In the genomic region with DNA sequence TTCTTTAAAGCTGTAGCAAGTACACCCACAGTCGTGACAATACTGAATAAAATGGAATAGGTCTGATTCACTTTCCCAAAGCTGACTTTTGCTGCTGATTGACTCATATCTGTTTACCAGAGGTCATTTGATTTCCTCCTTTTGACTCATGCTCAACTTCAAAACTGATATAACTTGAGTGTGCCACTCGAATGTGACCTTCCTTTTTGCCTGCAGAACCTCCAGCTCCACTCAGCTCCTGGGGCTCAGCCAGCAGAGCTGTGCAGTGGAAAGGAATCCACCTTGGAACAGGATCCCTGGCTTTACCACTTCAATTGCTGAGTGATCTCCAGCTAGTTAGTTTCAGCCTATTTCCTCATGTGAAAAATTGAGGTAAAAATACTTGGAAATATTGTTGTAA, we compare ENCODE assay signal across 1 cellular context.
TF ChIP-seq lines count a peak whose summit lies in the region.

No MANE protein-coding gene starts in this region.

TF ChIP-seq in HCT116, 20 proteins besides CTCF, POLR2A, EP300 and RAD21 (continued from another document):
- TF ChIP-seq, protein P1, sequence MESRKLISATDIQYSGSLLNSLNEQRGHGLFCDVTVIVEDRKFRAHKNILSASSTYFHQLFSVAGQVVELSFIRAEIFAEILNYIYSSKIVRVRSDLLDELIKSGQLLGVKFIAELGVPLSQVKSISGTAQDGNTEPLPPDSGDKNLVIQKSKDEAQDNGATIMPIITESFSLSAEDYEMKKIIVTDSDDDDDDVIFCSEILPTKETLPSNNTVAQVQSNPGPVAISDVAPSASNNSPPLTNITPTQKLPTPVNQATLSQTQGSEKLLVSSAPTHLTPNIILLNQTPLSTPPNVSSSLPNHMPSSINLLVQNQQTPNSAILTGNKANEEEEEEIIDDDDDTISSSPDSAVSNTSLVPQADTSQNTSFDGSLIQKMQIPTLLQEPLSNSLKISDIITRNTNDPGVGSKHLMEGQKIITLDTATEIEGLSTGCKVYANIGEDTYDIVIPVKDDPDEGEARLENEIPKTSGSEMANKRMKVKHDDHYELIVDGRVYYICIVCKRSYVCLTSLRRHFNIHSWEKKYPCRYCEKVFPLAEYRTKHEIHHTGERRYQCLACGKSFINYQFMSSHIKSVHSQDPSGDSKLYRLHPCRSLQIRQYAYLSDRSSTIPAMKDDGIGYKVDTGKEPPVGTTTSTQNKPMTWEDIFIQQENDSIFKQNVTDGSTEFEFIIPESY (IDR thresholded peaks at IDR 0.05; ENCODE audit: extremely low read depth, insufficient replicate concordance, low read length): no peak
- TF ChIP-seq EZH2 (IDR thresholded peaks at IDR 0.05) (no peak), JUND (IDR thresholded peaks at IDR 0.05) (peak; percentile 96), EZH2phosphoT487 (IDR thresholded peaks at IDR 0.05; ENCODE audit: borderline replicate concordance) (no peak), ELF1 (IDR thresholded peaks at IDR 0.05; ENCODE audit: borderline replicate concordance, low read depth) (no peak), POLR2AphosphoS5 (IDR thresholded peaks at IDR 0.05; ENCODE audit: low read depth, low read length) (peak; percentile 63; the same call in 1 of the 2 replicates), TCF7L2 (IDR thresholded peaks at IDR 0.05; ENCODE audit: borderline replicate concordance, extremely low read depth, insufficient read depth, insufficient read length) (no peak), SP1 (IDR thresholded peaks at IDR 0.05; ENCODE audit: low read depth) (peak; percentile 94), YY1 (IDR thresholded peaks at IDR 0.05; ENCODE audit: extremely low read depth, insufficient replicate concordance, low read depth, low read length) (peak; percentile 13)
- TF ChIP-seq, protein P2, sequence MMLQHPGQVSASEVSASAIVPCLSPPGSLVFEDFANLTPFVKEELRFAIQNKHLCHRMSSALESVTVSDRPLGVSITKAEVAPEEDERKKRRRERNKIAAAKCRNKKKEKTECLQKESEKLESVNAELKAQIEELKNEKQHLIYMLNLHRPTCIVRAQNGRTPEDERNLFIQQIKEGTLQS (IDR thresholded peaks at IDR 0.05): no peak
